Comparison of ENCODE assay signal across 8 cellular contexts in genomic region chr7:90629306-90629918, GRCh38. TPM values are rescaled to one million over a fixed set of nuclear protein-coding genes. Genes with fewer than 3 reads are reported as not detected.
DNase-seq lines count a peak whose midpoint lies in the region; ATAC-seq and TF ChIP-seq lines count a peak whose summit lies in the region.

No MANE protein-coding gene starts in this region.

- peaks cover 27% of the 10 kb centered on the region for H3K4me1 Mint-ChIP-seq in brain

- peaks cover 31% of the 10 kb centered on the region for H3K36me3 Mint-ChIP-seq in brain

- TF ChIP-seq CTCF in brain (conservative IDR thresholded peaks at IDR 0.05): peak; percentile 45 to 65

- H3K27me3 Mint-ChIP-seq in brain: no peaks in the 10 kb centered on the region

- peak; percentile 72 for DNase-seq in CD1c-positive myeloid dendritic cell (ENCODE audit: extremely low spot score)
- peak; percentile 50 for DNase-seq in NCI-H460 (ENCODE audit: extremely low read depth, low read depth)
- peak; percentile 40 for DNase-seq in kidney glomerular epithelial cell (lab: John Stamatoyannopoulos, UW)
- no peak for DNase-seq in stimulated activated CD4-positive, alpha-beta T cell treated with anti-CD3 and anti-CD28 coated beads, Interleukin-15, amount 100 ng/mL, for 24 hours
- DNase-seq in ecto neural progenitor cell (ENCODE audit: low spot score): no peak

- peak overlapping the region in 4 of 5 experiments; percentile 3 to 27 (median 4) for H3K27ac Mint-ChIP-seq in brain

- peaks cover 0 to 8% (median 4%) of the 10 kb centered on the region in 5 experiments for H3K9me3 Mint-ChIP-seq in brain

- H3K4me3 Mint-ChIP-seq in brain: no peak overlapping the region

- ATAC-seq in GM18861 (IDR thresholded peaks at IDR 0.05; ENCODE audit: unreplicated experiment): peak; percentile 94
- peak; percentile 61 for ATAC-seq in HG03039 (IDR thresholded peaks at IDR 0.05; ENCODE audit: unreplicated experiment)

RNA-seq across cellular contexts. Expression of gene CDK14, which starts 33.3 kb away (rescaled TPM):
- 0.94 and 1.2 TPM in 2 replicates for total RNA-seq in NCI-H460 (2014; rRNA removed; shearing (Covaris generic))
- polyA plus RNA-seq in NCI-H460 (2014; cell fraction: nucleus; rRNA removed): 0.53 and 0.62 TPM in 2 replicates
- 13.5 TPM for polyA plus RNA-seq in brain (ENCODE audit: insufficient read depth, low read depth, low replicate concordance)

Comparison
In these comparisons a context has a peak if more than half of its experiments do, and no peak if none do; other contexts are left out.
1. DNase-seq: peak in CD1c-positive myeloid dendritic cell (single experiment), NCI-H460 (single experiment) and kidney glomerular epithelial cell (single experiment); none in stimulated activated CD4-positive, alpha-beta T cell treated with anti-CD3 and anti-CD28 coated beads, Interleukin-15, amount 100 ng/mL, for 24 hours (single experiment) and ecto neural progenitor cell (single experiment).